In the genomic region with DNA sequence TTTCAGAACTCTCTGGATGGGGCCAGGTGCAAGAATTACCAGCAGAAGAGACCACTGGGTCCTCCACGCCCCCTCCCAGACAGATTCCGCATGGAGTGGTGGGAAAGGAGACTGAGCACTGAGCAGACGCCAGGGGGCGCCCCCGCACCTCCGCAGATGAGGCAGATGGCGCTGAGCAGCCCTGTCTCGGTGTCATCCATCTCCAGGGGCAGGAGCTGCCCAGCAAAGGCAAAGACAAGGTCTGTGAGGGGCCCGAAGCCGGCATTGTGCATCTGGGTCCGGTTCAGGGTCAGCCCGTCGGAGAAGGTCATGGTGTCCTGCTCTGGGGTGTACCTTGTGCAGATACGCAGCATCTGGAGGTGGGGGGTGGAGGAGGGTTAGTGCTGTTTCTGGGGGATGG, we compare ENCODE assay signal across 8 cellular contexts. TPM values are rescaled to one million over a fixed set of nuclear protein-coding genes. Genes with fewer than 3 reads are reported as not detected.
DNase-seq lines count a peak whose midpoint lies in the region; ATAC-seq and TF ChIP-seq lines count a peak whose summit lies in the region.

No MANE protein-coding gene starts in this region.

- peaks cover 18% of the 10 kb centered on the region for H3K4me1 ChIP-seq in HAP-1

- intact Hi-C loops in left colon (cut with DNase I, micrococcal nuclease): loop anchor here (2.0 to 10.0 kb wide), 2 partner anchors 61 to 73 kb away; no protein-coding TSS in a partner anchor

- in situ Hi-C loops in HAP-1 (cut with MboI; ENCODE audit: low sequenced_read_pairs): loop anchor here (5.0 kb wide), 1 partner anchor 74 kb away; no protein-coding TSS in a partner anchor

- DNase-seq in C1 segment of cervical spinal cord (lab: John Stamatoyannopoulos, UW): peak in 13 of 14 donors; percentile 33 to 86 (median 61)
- DNase-seq in HAP-1 (ENCODE audit: low spot score in 2 of 2): peak; percentile 73 to 92
- peak; percentile 49 to 83 for DNase-seq in NCI-H446 (lab: John Stamatoyannopoulos, UW)
- DNase-seq in activated CD4-positive, CD25-positive, alpha-beta regulatory T cell (lab: John Stamatoyannopoulos, UW): peak; percentile 71 to 80 (median 78)
- DNase-seq in cardiac fibroblast (ENCODE audit: low read depth in 2 of 2): peak; percentile 80 to 82
- DNase-seq in left colon: peak; percentile 71 to 90
- peak; percentile 87 for DNase-seq in stimulated activated CD4-positive, alpha-beta T cell treated with anti-CD3 and anti-CD28 coated beads, Interleukin-4, amount 100 ng/mL, for 24 hours

- peaks cover 33% of the 10 kb centered on the region for H3K36me3 ChIP-seq in HAP-1 (replicated peaks)

- H3K4me3 ChIP-seq in HAP-1 (no peak overlapping the region), cardiac fibroblast (replicated peaks in 1 of 2; ENCODE audit: low read depth in 2 of 2, low read length in 2 of 2) (no peak overlapping the region)

- TF ChIP-seq CTCF in cardiac fibroblast (IDR thresholded peaks at IDR 0.05; ENCODE audit: low read depth, low read length): peak; percentile 98

- ATAC-seq in left colon (peak; percentile 66), HG02571 (IDR thresholded peaks at IDR 0.05; ENCODE audit: unreplicated experiment) (no peak)

- H3K9me3 ChIP-seq in HAP-1: no peaks in the 10 kb centered on the region; the same call in 1 of the 2 replicates

- H3K27me3 ChIP-seq in HAP-1 (ENCODE audit: low read depth): no peaks in the 10 kb centered on the region

RNA-seq across cellular contexts. Expression of a gene that starts 6.3 kb away (rescaled TPM):
- total RNA-seq in left colon: 1 to 10 TPM; 4.6 to 9.1 TPM

RNA-seq across cellular contexts. Expression of a gene that starts 18.7 kb away (rescaled TPM):
- 10 to 100 TPM; 10.2 to 12.3 TPM for total RNA-seq in left colon

RNA-seq across cellular contexts. Expression of a gene that starts 32.6 kb away (rescaled TPM):
- total RNA-seq in left colon: 10 to 100 TPM; 22.8 to 28.7 TPM

RNA-seq across cellular contexts. Expression of a gene that starts 32.8 kb away (rescaled TPM):
- total RNA-seq in left colon: 10 to 100 TPM; 28.7 to 32.7 TPM

RNA-seq across cellular contexts. Expression of a gene that starts 54.8 kb away (rescaled TPM):
- total RNA-seq in left colon: 1 to 10 TPM; 3.3 to 9.6 TPM
